Comparison of ENCODE assay signal across 15 cellular contexts in genomic region chr14:74080820-74081460, GRCh38.
"Had no signal": no experiment of that assay in that cellular context is flagged by ENCODE, and none has a peak within 500 bp of the region (broad histone marks: within the 10 kb centered on the region; RNA-seq: fewer than 3 reads in every experiment).

No MANE protein-coding gene starts in this region.

- H3K36me3 ChIP-seq: neutrophil had no signal

- H3K27ac ChIP-seq: neutrophil, SJSA1 had no signal

- H3K9me3 ChIP-seq: heart left ventricle, neutrophil, SJSA1 had no signal

- DNase-seq: activated CD4-positive, alpha-beta T cell treated with anti-CD3 and anti-CD28 coated beads, Interleukin-2, amount 10 ng/mL, durations not matched to agents 7 days and 5 days; activated CD4-positive, CD25-positive, alpha-beta regulatory T cell; activated CD8-positive, alpha-beta memory T cell treated with anti-CD3 and anti-CD28 coated beads, Interleukin-2, amount 50 U/mL, for 48 hours; activated gamma-delta T cell treated with Interleukin-2 at 50 U/mL for 16 hours; dorsolateral prefrontal cortex; foreskin fibroblast; heart left ventricle; natural killer cell; stimulated activated naive CD8-positive, alpha-beta T cell treated with anti-CD3 and anti-CD28 coated beads, Interleukin-15, amount 100 ng/mL, for 72 hours; SW 1271 had no signal

- ATAC-seq: esophagus mucosa; heart left ventricle; left lobe of liver; natural killer cell; sciatic nerve; stimulated activated naive CD8-positive, alpha-beta T cell treated with anti-CD3 and anti-CD28 coated beads, Interleukin-15, amount 100 ng/mL, for 72 hours had no signal

- H3K27me3 ChIP-seq: dorsolateral prefrontal cortex, heart left ventricle, neutrophil, SJSA1 had no signal

- H3K4me3 ChIP-seq: dorsolateral prefrontal cortex, heart left ventricle, SJSA1 had no signal
